ENCODE assay signal across 1 cellular context in genomic region chr7:84492128-84492527, GRCh38.
TF ChIP-seq lines count a peak whose summit lies in the region.

No MANE protein-coding gene starts in this region.

TF ChIP-seq in H1, 55 proteins besides CTCF, POLR2A, EP300 and RAD21 (continued from another document):
- TF ChIP-seq RBBP5 (IDR thresholded peaks at IDR 0.05; ENCODE audit: borderline replicate concordance, low read depth, low read length) (no peak), CHD1 (IDR thresholded peaks at IDR 0.05; ENCODE audit: low read depth, low read length) (no peak)
